In genomic region chr13:82522872-82523271, GRCh38 we compare ENCODE assay signal across 7 cellular contexts.
"Had no signal": no experiment of that assay in that cellular context is flagged by ENCODE, and none has a peak within 500 bp of the region (broad histone marks: within the 10 kb centered on the region; RNA-seq: fewer than 3 reads in every experiment).

No MANE protein-coding gene starts in this region.

- DNase-seq: GDM1, GF-D8 had no signal

- ATAC-seq: GM12878 had no signal

- H3K4me3 ChIP-seq: GM12878 had no signal

- FAIRE-seq: GM12878, GM12891, GM12892, GM18507, GM19239 had no signal
